In the genomic region with DNA sequence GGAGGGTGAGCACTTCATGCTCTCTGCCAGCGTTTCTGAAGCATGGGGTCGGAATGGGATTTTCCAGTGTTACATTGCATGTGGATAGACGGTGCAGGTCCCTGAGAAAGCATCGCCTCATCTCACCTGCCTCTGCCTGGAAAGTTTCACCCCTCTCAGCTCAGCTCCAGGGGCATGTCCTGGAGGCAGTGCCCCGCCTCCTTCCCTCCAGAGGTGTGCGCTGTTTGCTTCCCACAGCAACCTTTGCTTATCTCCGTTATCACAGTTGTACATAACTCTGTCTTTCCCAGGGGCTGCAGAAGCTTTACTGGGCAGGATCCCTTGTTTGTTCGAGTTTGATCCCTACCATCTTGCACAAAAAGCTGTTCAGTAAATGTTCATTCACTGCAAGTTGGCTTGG, we compare ENCODE assay signal across 31 cellular contexts. TPM values are rescaled to one million over a fixed set of nuclear protein-coding genes. Genes with fewer than 3 reads are reported as not detected.
DNase-seq lines count a peak whose midpoint lies in the region; ATAC-seq, FAIRE-seq and TF ChIP-seq lines count a peak whose summit lies in the region.
"Had no signal": no experiment of that assay in that cellular context is flagged by ENCODE, and none has a peak within 500 bp of the region (broad histone marks: within the 10 kb centered on the region; RNA-seq: fewer than 3 reads in every experiment).

No MANE protein-coding gene starts in this region.

- H3K27me3 Mint-ChIP-seq in WTC11 (ENCODE audit: low read depth) (peaks cover 6% of the 10 kb centered on the region), MCF 10A (ENCODE audit: insufficient read depth, unreplicated experiment) (no peaks in the 10 kb centered on the region)
- H3K27me3 Mint-ChIP-seq: activated T-cell treated with anti-CD3 and anti-CD28 coated beads, Interleukin-2, amount 50 U/mL, for 24 hours; B cell; CD8-positive, alpha-beta memory T cell had no signal

- H3K36me3 Mint-ChIP-seq in WTC11 (no peaks in the 10 kb centered on the region), MCF 10A (ENCODE audit: insufficient read depth, unreplicated experiment) (no peaks in the 10 kb centered on the region)
- H3K36me3 Mint-ChIP-seq: brain; CD8-positive, alpha-beta memory T cell had no signal

- intact Hi-C loops in pancreas (cut with DNase I) (no loop called here), MCF 10A (cut with micrococcal nuclease) (no loop called here)

- CTCF ChIA-PET in WTC11 (lab: Charles Lee) = interaction anchor here (1.4 to 1.8 kb wide), 2 partner anchors 35 to 100 kb away, joined by 3 to 4 read pairs; no protein-coding TSS in a partner anchor
- CTCF ChIA-PET in MCF 10A (lab: Yijun Ruan, JAX) = interaction anchor here (0.6 to 1.0 kb wide), 2 partner anchors 48 to 582 kb away, joined by 3 to 6 read pairs; no protein-coding TSS in a partner anchor

- H3K4me1 ChIP-seq in pancreas = peaks cover 0 to 4% (median 0%) of the 10 kb centered on the region in 3 donors
- H3K4me1 ChIP-seq: psoas muscle, vagina had no signal

- no peak overlapping the region for H3K27ac ChIP-seq in pancreas
- H3K27ac ChIP-seq: dorsolateral prefrontal cortex, neutrophil, psoas muscle, testis, vagina had no signal

- peak overlapping the region; percentile 72; the same call in 1 of the 2 replicates for H3K27ac Mint-ChIP-seq in WTC11
- H3K27ac Mint-ChIP-seq in MCF 10A (ENCODE audit: low read depth, unreplicated experiment) = no peak overlapping the region
- H3K27ac Mint-ChIP-seq: activated T-cell treated with anti-CD3 and anti-CD28 coated beads, Interleukin-2, amount 50 U/mL, for 24 hours; B cell; brain had no signal

- DNase-seq in ELF-1 (ENCODE audit: low read depth, low spot score) (peak; percentile 67), WTC11 (ENCODE audit: low spot score) (peak; percentile 30), islet precursor cell (peak; percentile 71), pancreas (peak in 4 of 6 donors; percentile 22 to 47 (median 38)), H4 (ENCODE audit: low spot score) (no peak), MCF 10A (ENCODE audit: unreplicated experiment) (no peak)
- no peak for DNase-seq in activated CD4-positive, alpha-beta T cell treated with anti-CD3 and anti-CD28 coated beads for 48 hours
- DNase-seq: activated CD4-positive, alpha-beta T cell treated with anti-CD3 and anti-CD28 coated beads for 4 hours; activated gamma-delta T cell treated with Interleukin-2 at 50 U/mL for 16 hours; activated T-cell treated with anti-CD3 and anti-CD28 coated beads, Interleukin-2, amount 50 U/mL, for 24 hours; CD8-positive, alpha-beta memory T cell; dorsolateral prefrontal cortex; KBM-7; kidney glomerular epithelial cell; MM.1S; NCI-H1417 treated with DMSO at 0.1 percent for 48 hours; NCI-H2081; NCI-H446; OCI-M1; psoas muscle; stimulated activated naive CD4-positive, alpha-beta T cell treated with Interleukin-2 at 50 U/mL for 16 hours; T-helper 2 cell; testis had no signal

- no peaks in the 10 kb centered on the region for H3K27me3 ChIP-seq in pancreas
- H3K27me3 ChIP-seq: dorsolateral prefrontal cortex, neutrophil, testis, vagina had no signal

- peak; percentile 86 for ATAC-seq in WTC11
- ATAC-seq in pancreas = peak; percentile 79 to 98 (median 86)
- no peak for ATAC-seq in GM21825 (IDR thresholded peaks at IDR 0.05; ENCODE audit: unreplicated experiment)
- ATAC-seq: psoas muscle, SK-N-SH treated with all-trans-retinoic acid at 6 μM for 48 hours had no signal

- no peaks in the 10 kb centered on the region for H3K9me3 ChIP-seq in pancreas
- H3K9me3 ChIP-seq: neutrophil, psoas muscle, testis, vagina had no signal

- H3K36me3 ChIP-seq in pancreas = no peaks in the 10 kb centered on the region
- H3K36me3 ChIP-seq: neutrophil, vagina had no signal

- no peak overlapping the region for H3K4me3 Mint-ChIP-seq in WTC11
- no peak overlapping the region for H3K4me3 Mint-ChIP-seq in MCF 10A (ENCODE audit: unreplicated experiment)
- H3K4me3 Mint-ChIP-seq: activated T-cell treated with anti-CD3 and anti-CD28 coated beads, Interleukin-2, amount 50 U/mL, for 24 hours; B cell; brain; CD8-positive, alpha-beta memory T cell had no signal

- 13 to 15% methylated on average over 8 of the region's 8 CpGs for WGBS in pancreas, 2 donors

- H3K4me1 Mint-ChIP-seq in WTC11 (peaks cover 7% of the 10 kb centered on the region), MCF 10A (ENCODE audit: insufficient read depth, unreplicated experiment) (no peaks in the 10 kb centered on the region)
- H3K4me1 Mint-ChIP-seq: B cell, brain had no signal

- BruUV-seq in MCF 10A (replicated peaks; lab: Mats Ljungman, UMichigan) = no TSS peak

- peaks cover 2% of the 10 kb centered on the region; the same call in 1 of the 2 replicates for H3K9me3 Mint-ChIP-seq in WTC11
- H3K9me3 Mint-ChIP-seq in MCF 10A (ENCODE audit: unreplicated experiment) = no peaks in the 10 kb centered on the region
- H3K9me3 Mint-ChIP-seq: brain; CD8-positive, alpha-beta memory T cell had no signal

- POLR2A ChIA-PET in WTC11 (lab: Charles Lee) (interaction anchor here (0.8 kb wide), 2 partner anchors 11 to 86 kb away, joined by 3 to 4 read pairs; a partner anchor contains a TSS), MCF 10A (lab: Yijun Ruan, JAX) (interaction anchor here (0.5 to 0.6 kb wide), 2 partner anchors 84 to 219 kb away, joined by 3 read pairs; no protein-coding TSS in a partner anchor)

- TF ChIP-seq CTCF in WTC11 (IDR thresholded peaks at IDR 0.05) = no peak
- no peak for TF ChIP-seq CTCF in pancreas (IDR thresholded peaks at IDR 0.05)
- TF ChIP-seq CTCF in MCF 10A (IDR thresholded peaks at IDR 0.05; ENCODE audit: unreplicated experiment) = no peak

- no peak for FAIRE-seq in pancreas (lab: Jason Lieb, UNC)
- FAIRE-seq: endothelial cell of umbilical vein, H54 had no signal

- no peak overlapping the region for H3K4me3 ChIP-seq in pancreas
- H3K4me3 ChIP-seq: dorsolateral prefrontal cortex, psoas muscle, testis, vagina had no signal

TF ChIP-seq in WTC11, 78 proteins besides CTCF, POLR2A, EP300 and RAD21:
- TF ChIP-seq NFATC4 (CRISPR knock-in tag; IDR thresholded peaks at IDR 0.05) = no peak
- TF ChIP-seq FOXJ3 (CRISPR knock-in tag; IDR thresholded peaks at IDR 0.05; ENCODE audit: borderline replicate concordance) = no peak
- TF ChIP-seq ZNF232 (CRISPR knock-in tag; IDR thresholded peaks at IDR 0.05) = no peak
TF ChIP-seq in WTC11: peak in this region for 0.

RNA-seq across cellular contexts. Expression of a gene that starts 10.7 kb away (rescaled TPM):
- 5.7 to 7.2 TPM (median 6.3 TPM) in 3 replicates for total RNA-seq in WTC11 (2021)
- total RNA-seq in pancreas = 10 to 100 TPM in 5 of 6 donors, 1 to 10 TPM in 1; 8.9 to 21.4 (median 11.5) TPM
- 1 to 10 TPM; 3.6 to 4.2 TPM for polyA plus RNA-seq in pancreas
- 4.4 and 7.2 TPM in 2 replicates for total RNA-seq in H4 (2014; rRNA removed; shearing (Covaris generic))
- total RNA-seq in MCF 10A (2022) = 16.2 and 22.7 TPM in 2 replicates

Comparison
In these comparisons a context has a peak if more than half of its experiments do, and no peak if none do; other contexts are left out.
1. DNase-seq: peak in ELF-1 (single experiment), WTC11 (single experiment), islet precursor cell (single experiment) and pancreas (4 of 6); none in activated CD4-positive, alpha-beta T cell treated with anti-CD3 and anti-CD28 coated beads for 48 hours (single experiment), H4 (single experiment) and MCF 10A (single experiment).